13 cellular contexts compared by ENCODE assay signal in genomic region chr20:34093895-34094294, GRCh38. TPM values are rescaled to one million over a fixed set of nuclear protein-coding genes. Genes with fewer than 3 reads are reported as not detected.
DNase-seq lines count a peak whose midpoint lies in the region; ATAC-seq and TF ChIP-seq lines count a peak whose summit lies in the region.
"Had no signal": no experiment of that assay in that cellular context is flagged by ENCODE, and none has a peak within 500 bp of the region (broad histone marks: within the 10 kb centered on the region; RNA-seq: fewer than 3 reads in every experiment).

No MANE protein-coding gene starts in this region.

- H3K4me3 ChIP-seq in HEK293 (ENCODE audit: low read depth, low read length) = no peak overlapping the region
- H3K4me3 ChIP-seq: PC-9 had no signal

- no peaks in the 10 kb centered on the region for H3K9me3 Mint-ChIP-seq in activated naive CD4-positive, alpha-beta T cell treated with anti-CD3 and anti-CD28 coated beads, Interleukin-2, amount 50 U/mL, for 24 hours
- H3K9me3 Mint-ChIP-seq in activated naive CD4-positive, alpha-beta T cell treated with anti-CD3 and anti-CD28 coated beads, Interleukin-2, amount 50 U/mL, for 72 hours = no peaks in the 10 kb centered on the region
- H3K9me3 Mint-ChIP-seq in WTC11 = no peaks in the 10 kb centered on the region
- no peaks in the 10 kb centered on the region for H3K9me3 Mint-ChIP-seq in memory B cell

- DNase-seq in activated naive CD4-positive, alpha-beta T cell treated with anti-CD3 and anti-CD28 coated beads, Interleukin-2, amount 50 U/mL, for 72 hours (ENCODE audit: low spot score in 2 of 2) = no peak
- DNase-seq in WTC11 (ENCODE audit: low spot score) (no peak), memory B cell (ENCODE audit: low spot score in 2 of 2) (no peak), nucleus accumbens (lab: John Stamatoyannopoulos, UW) (no peak), left colon (no peak)
- DNase-seq: GOT3, MV-4-11, NCI-H1417, NCI-H1930, NCI-H748 treated with DMSO at 0.1 percent for 48 hours, PC-9 had no signal

- TF ChIP-seq CTCF in HEK293 (tag by site-specific recombination; IDR thresholded peaks at IDR 0.05) (no peak), WTC11 (IDR thresholded peaks at IDR 0.05) (no peak)

- no peaks in the 10 kb centered on the region for H3K27me3 Mint-ChIP-seq in activated naive CD4-positive, alpha-beta T cell treated with anti-CD3 and anti-CD28 coated beads, Interleukin-2, amount 50 U/mL, for 24 hours
- no peaks in the 10 kb centered on the region for H3K27me3 Mint-ChIP-seq in WTC11 (ENCODE audit: low read depth)
- H3K27me3 Mint-ChIP-seq in memory B cell = no peaks in the 10 kb centered on the region

- H3K4me1 Mint-ChIP-seq in activated naive CD4-positive, alpha-beta T cell treated with anti-CD3 and anti-CD28 coated beads, Interleukin-2, amount 50 U/mL, for 24 hours = peaks cover 10% of the 10 kb centered on the region
- no peaks in the 10 kb centered on the region for H3K4me1 Mint-ChIP-seq in WTC11
- peaks cover 3% of the 10 kb centered on the region for H3K4me1 Mint-ChIP-seq in memory B cell

- CTCF ChIA-PET in HEK293 (lab: Yijun Ruan, JAX) = interaction anchor here (0.8 kb wide), 1 partner anchor 8 kb away, joined by 6 read pairs; no protein-coding TSS in a partner anchor
- CTCF ChIA-PET in WTC11 (lab: Charles Lee) = interaction anchor here (0.6 kb wide), 1 partner anchor 231 kb away, joined by 3 read pairs; no protein-coding TSS in a partner anchor

- intact Hi-C loops in left colon (cut with DNase I, micrococcal nuclease) = no loop called here

- H3K27ac Mint-ChIP-seq in activated naive CD4-positive, alpha-beta T cell treated with anti-CD3 and anti-CD28 coated beads, Interleukin-2, amount 50 U/mL, for 24 hours = peak overlapping the region; percentile 72
- H3K27ac Mint-ChIP-seq in activated naive CD4-positive, alpha-beta T cell treated with anti-CD3 and anti-CD28 coated beads, Interleukin-2, amount 50 U/mL, for 72 hours = peak overlapping the region in 1 of 2 donors; percentile 73
- H3K27ac Mint-ChIP-seq in WTC11 (no peak overlapping the region), memory B cell (peak overlapping the region; percentile 38)

- no peak overlapping the region for H3K4me3 Mint-ChIP-seq in activated naive CD4-positive, alpha-beta T cell treated with anti-CD3 and anti-CD28 coated beads, Interleukin-2, amount 50 U/mL, for 24 hours
- H3K4me3 Mint-ChIP-seq in WTC11 (no peak overlapping the region), memory B cell (no peak overlapping the region)

- POLR2A ChIA-PET in HEK293 (lab: Yijun Ruan, JAX) = interaction anchor here (1.2 to 1.7 kb wide), 2 partner anchors 11 to 18 kb away, joined by 3 to 5 read pairs; partner anchors contain the start of gene EIF2S2
- POLR2A ChIA-PET in WTC11 (lab: Charles Lee) = interaction anchor here (1.2 kb wide), 1 partner anchor 11 kb away, joined by 3 read pairs; no protein-coding TSS in a partner anchor

- peaks cover 24% of the 10 kb centered on the region for H3K36me3 Mint-ChIP-seq in activated naive CD4-positive, alpha-beta T cell treated with anti-CD3 and anti-CD28 coated beads, Interleukin-2, amount 50 U/mL, for 24 hours
- peaks cover 27 to 56% of the 10 kb centered on the region in 2 donors for H3K36me3 Mint-ChIP-seq in activated naive CD4-positive, alpha-beta T cell treated with anti-CD3 and anti-CD28 coated beads, Interleukin-2, amount 50 U/mL, for 72 hours
- peaks cover 89% of the 10 kb centered on the region for H3K36me3 Mint-ChIP-seq in WTC11
- H3K36me3 Mint-ChIP-seq in memory B cell = peaks cover 27% of the 10 kb centered on the region

- H3K9me3 ChIP-seq in HEK293 (ENCODE audit: control insufficient read depth, insufficient read depth, low read depth, low read length) = no peaks in the 10 kb centered on the region

- H3K36me3 ChIP-seq in HEK293 (ENCODE audit: control insufficient read depth in 2 of 2, insufficient read depth in 1 of 2, low read length in 2 of 2) = peaks cover 64 to 97% of the 10 kb centered on the region in 2 experiments

- no peak overlapping the region for H3K27ac ChIP-seq in HEK293 (ENCODE audit: extremely low read depth, low read depth, low read length)

- H3K4me1 ChIP-seq in HEK293 (ENCODE audit: control insufficient read depth, insufficient read depth, low read length) = no peaks in the 10 kb centered on the region

- ATAC-seq in activated naive CD4-positive, alpha-beta T cell treated with anti-CD3 and anti-CD28 coated beads, Interleukin-2, amount 50 U/mL, for 72 hours = no peak
- ATAC-seq in WTC11 (no peak), memory B cell (ENCODE audit: low read depth) (no peak), left colon (no peak)

TF ChIP-seq in HEK293, 187 proteins besides CTCF, POLR2A, EP300 and RAD21:
- peak; percentile 86 for TF ChIP-seq ZNF121 (tag by site-specific recombination; IDR thresholded peaks at IDR 0.05)
- peak; percentile 72; the same call in 1 of the 2 replicates for TF ChIP-seq ZNF280D (tag by site-specific recombination; IDR thresholded peaks at IDR 0.05)
- TF ChIP-seq ZNF2 (tag by site-specific recombination; IDR thresholded peaks at IDR 0.05) = no peak

TF ChIP-seq in WTC11, 78 proteins besides CTCF, POLR2A, EP300 and RAD21:
- TF ChIP-seq ZNF121 (CRISPR knock-in tag; IDR thresholded peaks at IDR 0.05) = peak; percentile 90
- TF ChIP-seq GABPB1 (CRISPR knock-in tag; IDR thresholded peaks at IDR 0.05) = no peak
- no peak for TF ChIP-seq CREB1 (CRISPR knock-in tag; IDR thresholded peaks at IDR 0.05)

RNA-seq across cellular contexts. Expression of gene EIF2S2, which starts 18.1 kb away (rescaled TPM):
- total RNA-seq in activated naive CD4-positive, alpha-beta T cell treated with anti-CD3 and anti-CD28 coated beads, Interleukin-2, amount 50 U/mL, for 72 hours = 100 to 1,000 TPM; 116 to 125 TPM
- 103 to 124 TPM (median 104 TPM) in 3 replicates for total RNA-seq in WTC11 (2021)
- total RNA-seq in left colon = 10 to 100 TPM; 39.8 to 51.1 TPM
